Comparison of ENCODE assay signal across 8 cellular contexts in genomic region chr19:47608908-47609879, GRCh38.
DNase-seq lines count a peak whose midpoint lies in the region; TF ChIP-seq lines count a peak whose summit lies in the region.

BICRA (plus strand) TSS chr19:47609134; CDS start chr19:47673575, 64,441 bp downstream.

- no peaks in the 10 kb centered on the region for H3K27me3 ChIP-seq in Loucy (ENCODE audit: insufficient read depth, low read length, poor library complexity, severe bottlenecking)

- H3K36me3 ChIP-seq in Loucy (ENCODE audit: insufficient read depth, low read length) (no peaks in the 10 kb centered on the region), SK-N-MC (ENCODE audit: insufficient read depth, low read length) (no peaks in the 10 kb centered on the region)

- H3K4me2 ChIP-seq in Loucy (ENCODE audit: low read depth, low read length, poor library complexity, severe bottlenecking): peak within 1 kb of the TSS; percentile 86

- H3K9ac ChIP-seq in Loucy (ENCODE audit: low read depth, low read length, poor library complexity, severe bottlenecking) (peak within 1 kb of the TSS; percentile 90), SK-N-MC (ENCODE audit: insufficient read length) (peak within 1 kb of the TSS; percentile 96)

- peaks cover 62% of the 10 kb centered on the region for H3K79me2 ChIP-seq in Loucy (ENCODE audit: insufficient read depth, low read length)

- H3K27ac ChIP-seq in SK-N-MC: peak within 1 kb of the TSS; percentile 74

- H2AFZ ChIP-seq in Loucy (ENCODE audit: low read length): peak within 1 kb of the TSS; percentile 82

- no peaks in the 10 kb centered on the region for H3K9me2 ChIP-seq in Loucy (replicated peaks; ENCODE audit: low read depth, low read length)

- peak; percentile 83 for DNase-seq in ELR (ENCODE audit: low read depth)
- peak; percentile 23 for DNase-seq in GOT3 (lab: John Stamatoyannopoulos, UW)
- no peak for DNase-seq in SK-N-MC (ENCODE audit: low read depth, low spot score)
- DNase-seq in activated naive CD4-positive, alpha-beta T cell treated with anti-CD3 and anti-CD28 coated beads, Interleukin-2, amount 50 U/mL, for 16 hours: peak; percentile 87
- peak; percentile 73 for DNase-seq in globus pallidus (ENCODE audit: low spot score)
- peak in 51 of 56 donors; percentile 20 to 86 (median 71) for DNase-seq in nucleus accumbens (lab: John Stamatoyannopoulos, UW)
- DNase-seq in superior temporal gyrus (ENCODE audit: extremely low spot score): peak; percentile 70

- H3K4me3 ChIP-seq in Loucy (ENCODE audit: low read length, poor library complexity, severe bottlenecking) (peak within 1 kb of the TSS; percentile 79), SK-N-MC (peak within 1 kb of the TSS; percentile 97)

- H4K20me1 ChIP-seq in Loucy (ENCODE audit: insufficient read depth, low read length, poor library complexity, severe bottlenecking): peaks cover 37% of the 10 kb centered on the region

- no peak for TF ChIP-seq CTCF in Loucy (conservative IDR thresholded peaks at IDR 0.05; ENCODE audit: low read length)

- H3K9me3 ChIP-seq in Loucy (ENCODE audit: insufficient read depth, low read depth, low read length): no peaks in the 10 kb centered on the region
- no peaks in the 10 kb centered on the region for H3K9me3 ChIP-seq in SK-N-MC (ENCODE audit: low read depth, low read length)

- no peaks in the 10 kb centered on the region for H3F3A ChIP-seq in Loucy (ENCODE audit: low read depth)

- H3K4me1 ChIP-seq in Loucy (ENCODE audit: insufficient read depth, low read length, poor library complexity, severe bottlenecking): peaks cover 16% of the 10 kb centered on the region
